Comparison of ENCODE assay signal across 16 cellular contexts in the genomic region with DNA sequence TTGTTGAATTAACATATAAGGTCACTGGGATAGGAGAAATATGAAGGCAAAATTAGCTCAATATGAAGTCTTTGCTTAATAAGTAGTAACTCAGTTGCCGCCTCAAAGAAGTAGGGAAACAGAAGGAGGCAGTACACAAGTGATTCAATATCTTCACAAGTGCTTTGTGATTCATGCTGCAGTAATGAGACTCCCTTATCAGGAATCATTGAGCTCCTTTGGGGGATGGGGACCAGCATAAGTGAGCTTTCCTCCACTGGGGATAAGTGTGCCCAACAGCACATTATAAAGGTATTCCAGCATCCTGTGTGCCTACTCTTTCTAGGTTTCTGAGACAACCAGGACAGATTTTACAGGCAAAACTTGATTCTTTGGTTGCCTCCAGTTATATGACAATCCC.
DNase-seq lines count a peak whose midpoint lies in the region; ATAC-seq, FAIRE-seq and TF ChIP-seq lines count a peak whose summit lies in the region.
"Had no signal": no experiment of that assay in that cellular context is flagged by ENCODE, and none has a peak within 500 bp of the region (broad histone marks: within the 10 kb centered on the region; RNA-seq: fewer than 3 reads in every experiment).

No MANE protein-coding gene starts in this region.

- H2AFZ ChIP-seq in keratinocyte (ENCODE audit: control insufficient read depth, low read length): no peak overlapping the region

- TF ChIP-seq CTCF in cardiac muscle cell (IDR thresholded peaks at IDR 0.05; ENCODE audit: low read depth, low read length): no peak
- no peak for TF ChIP-seq CTCF in heart right ventricle (IDR thresholded peaks at IDR 0.05)
- no peak for TF ChIP-seq CTCF in keratinocyte (optimal IDR thresholded peaks at IDR 0.05 in 1 of 3, IDR thresholded peaks at IDR 0.05 in 1 of 3, conservative IDR thresholded peaks at IDR 0.05 in 1 of 3; ENCODE audit: extremely low read depth in 1 of 3, insufficient read depth in 2 of 3, low read length in 3 of 3)

- H3K9me3 ChIP-seq in cardiac muscle cell (ENCODE audit: low read depth): no peaks in the 10 kb centered on the region
- no peaks in the 10 kb centered on the region for H3K9me3 ChIP-seq in heart right ventricle
- no peaks in the 10 kb centered on the region for H3K9me3 ChIP-seq in keratinocyte (ENCODE audit: control insufficient read depth, low read depth, low read length)
- H3K9me3 ChIP-seq: MG63 had no signal

- H3K79me2 ChIP-seq in keratinocyte (ENCODE audit: control insufficient read depth, insufficient read depth, low read length): no peaks in the 10 kb centered on the region

- H3K27ac ChIP-seq in cardiac muscle cell (no peak overlapping the region), heart right ventricle (no peak overlapping the region), keratinocyte (ENCODE audit: control insufficient read depth, insufficient read depth, low read length) (peak overlapping the region; percentile 33)
- H3K27ac ChIP-seq: HL-60, skin epidermis, WERI-Rb-1 had no signal

- dilution Hi-C loops in keratinocyte (cut with MboI; ENCODE audit: extremely low pct_ligation_motif_present, low sequenced_read_pairs): no loop called here

- H3K36me3 ChIP-seq in cardiac muscle cell (no peaks in the 10 kb centered on the region), heart right ventricle (no peaks in the 10 kb centered on the region), keratinocyte (ENCODE audit: control insufficient read depth in 2 of 2, extremely low read depth in 1 of 2, insufficient read depth in 2 of 2, low read length in 2 of 2) (no peaks in the 10 kb centered on the region), H7 (replicated peaks; ENCODE audit: control insufficient read depth, insufficient read depth, low read length) (no peaks in the 10 kb centered on the region)
- H3K36me3 ChIP-seq: MG63, WERI-Rb-1 had no signal

- no peaks in the 10 kb centered on the region for H3K9me1 ChIP-seq in keratinocyte (ENCODE audit: control insufficient read depth, extremely low read depth, insufficient read depth, low read length)

- H3K4me3 ChIP-seq in cardiac muscle cell: no peak overlapping the region
- no peak overlapping the region for H3K4me3 ChIP-seq in heart right ventricle
- no peak overlapping the region for H3K4me3 ChIP-seq in keratinocyte (ENCODE audit: control insufficient read depth in 2 of 3, extremely low read depth in 1 of 3, insufficient read depth in 2 of 3, low read depth in 1 of 3, low read length in 3 of 3)
- no peak overlapping the region for H3K4me3 ChIP-seq in H7 (ENCODE audit: insufficient read depth, low read depth, low read length)
- H3K4me3 ChIP-seq: MG63, skin epidermis had no signal

- H3K27me3 ChIP-seq in cardiac muscle cell (no peaks in the 10 kb centered on the region), heart right ventricle (peaks cover 0 to 11% (median 0%) of the 10 kb centered on the region in 7 donors), keratinocyte (ENCODE audit: control insufficient read depth, extremely low read depth, insufficient read depth, low read length) (no peaks in the 10 kb centered on the region), H7 (ENCODE audit: control insufficient read depth, insufficient read depth, low read length) (no peaks in the 10 kb centered on the region)
- H3K27me3 ChIP-seq: MG63 had no signal

- no peak for ATAC-seq in heart right ventricle
- ATAC-seq in HG03354 (IDR thresholded peaks at IDR 0.05; ENCODE audit: poor library complexity, severe bottlenecking, unreplicated experiment): no peak

- no peaks in the 10 kb centered on the region for H4K20me1 ChIP-seq in keratinocyte (ENCODE audit: control insufficient read depth, extremely low read depth, insufficient read depth, low read length)

- H3K4me1 ChIP-seq in cardiac muscle cell (ENCODE audit: low read depth) (peaks cover 21% of the 10 kb centered on the region), heart right ventricle (no peaks in the 10 kb centered on the region), keratinocyte (ENCODE audit: control insufficient read depth, extremely low read depth, insufficient read depth, low read length) (peaks cover 27% of the 10 kb centered on the region)

- peak overlapping the region; percentile 64 for H3K4me2 ChIP-seq in keratinocyte (ENCODE audit: control insufficient read depth, extremely low read depth, insufficient read depth, low read depth, low read length)

- no peak for FAIRE-seq in keratinocyte (lab: Jason Lieb, UNC)

- DNase-seq in cardiac muscle cell (ENCODE audit: low read depth in 1 of 2, low spot score in 1 of 2) (peak; percentile 12 to 60), heart right ventricle (no peak), astrocyte of the hippocampus (ENCODE audit: low read depth, low spot score) (peak; percentile 62), keratinocyte (ENCODE audit: low read depth, low spot score) (peak; percentile 61), NCI-H2029 treated with DMSO at 0.1 percent for 48 hours (lab: John Stamatoyannopoulos, UW) (no peak), NCI-H146 (lab: John Stamatoyannopoulos, UW) (no peak), H7 (no peak)
- DNase-seq: midbrain; NCI-H2227 treated with DMSO at 0.1 percent for 48 hours; occipital lobe; stimulated activated naive CD8-positive, alpha-beta T cell treated with anti-CD3 and anti-CD28 coated beads, Interleukin-15, Interleukin-2, amounts not matched to agents 100 U/mL and 50 U/mL, for 24 hours; WERI-Rb-1 had no signal

- no peak overlapping the region for H3K9ac ChIP-seq in keratinocyte (ENCODE audit: control insufficient read depth, extremely low read depth, insufficient read depth, low read length)

- 82 to 94% methylated on average over 1 of the region's 1 CpG for WGBS in heart right ventricle, 2 donors

- intact Hi-C loops in heart right ventricle (cut with DNase I): no loop called here

Comparison
In these comparisons a context has a peak if more than half of its experiments do, and no peak if none do; other contexts are left out.
1. DNase-seq: peak in cardiac muscle cell (2 of 2), astrocyte of the hippocampus (single experiment) and keratinocyte (single experiment); none in heart right ventricle (0 of 2), NCI-H2029 treated with DMSO at 0.1 percent for 48 hours (single experiment), NCI-H146 (single experiment) and H7 (single experiment).